ENCODE assay signal across 35 cellular contexts in genomic region chr3:143441772-143442171, GRCh38.
"Had no signal": no experiment of that assay in that cellular context is flagged by ENCODE, and none has a peak within 500 bp of the region (broad histone marks: within the 10 kb centered on the region; RNA-seq: fewer than 3 reads in every experiment).

No MANE protein-coding gene starts in this region.

- H3K27me3 ChIP-seq: adrenal gland, body of pancreas, brain microvascular endothelial cell, breast epithelium had no signal

- H3K36me3 ChIP-seq: adrenal gland, brain microvascular endothelial cell, breast epithelium had no signal

- H3K27me3 Mint-ChIP-seq: activated B cell treated with CpG ODN at 0.5 μM for 24 hours; activated CD4-positive, alpha-beta memory T cell treated with anti-CD3 and anti-CD28 coated beads for 36 hours; activated CD8-positive, alpha-beta T cell treated with anti-CD3 and anti-CD28 coated beads for 36 hours; activated naive CD8-positive, alpha-beta T cell treated with anti-CD3 and anti-CD28 coated beads for 36 hours; activated T-helper 17 cell treated with anti-CD3 and anti-CD28 coated beads, Interleukin-2, amount 50 U/mL, for 72 hours had no signal

- H3K9me3 ChIP-seq: adrenal gland, body of pancreas, breast epithelium had no signal

- H3K36me3 Mint-ChIP-seq: activated CD4-positive, alpha-beta memory T cell treated with anti-CD3 and anti-CD28 coated beads for 36 hours; activated naive CD8-positive, alpha-beta T cell treated with anti-CD3 and anti-CD28 coated beads for 36 hours had no signal

- H3K4me3 ChIP-seq: adrenal gland, body of pancreas, breast epithelium had no signal

- DNase-seq: activated B cell treated with CpG ODN at 0.5 μM for 24 hours; activated CD4-positive, alpha-beta memory T cell treated with anti-CD3 and anti-CD28 coated beads for 36 hours; activated CD4-positive, alpha-beta T cell treated with anti-CD3 and anti-CD28 coated beads for 4 hours; activated CD4-positive, alpha-beta T cell treated with anti-CD3 and anti-CD28 coated beads, Interleukin-2, amount 10 ng/mL, durations not matched to agents 24 days and 14 days; activated CD4-positive, alpha-beta T cell treated with anti-CD3 and anti-CD28 coated beads, Interleukin-2, amount 50 U/mL, for 1 hour; activated CD4-positive, alpha-beta T cell treated with anti-CD3 and anti-CD28 coated beads, Interleukin-2, amount 50 U/mL, for 4 hours; activated CD4-positive, CD25-positive, alpha-beta regulatory T cell treated with anti-CD3 and anti-CD28 coated beads, Interleukin-2, amount 50 U/mL, for 72 hours; activated CD8-positive, alpha-beta memory T cell treated with anti-CD3 and anti-CD28 coated beads, Interleukin-2, amount 50 U/mL, for 4 hours; activated CD8-positive, alpha-beta T cell treated with anti-CD3 and anti-CD28 coated beads for 36 hours; activated effector memory CD4-positive, alpha-beta T cell treated with anti-CD3 and anti-CD28 coated beads, Interleukin-2, amount 50 U/mL, for 16 hours; activated gamma-delta T cell treated with Interleukin-2 at 50 U/mL for 16 hours; activated naive CD4-positive, alpha-beta T cell; activated naive CD4-positive, alpha-beta T cell treated with anti-CD3 and anti-CD28 coated beads for 36 hours; activated naive CD4-positive, alpha-beta T cell treated with anti-CD3 and anti-CD28 coated beads, Interleukin-2, amount 50 U/mL, for 16 hours; activated naive CD8-positive, alpha-beta T cell treated with anti-CD3 and anti-CD28 coated beads for 36 hours; activated T-cell treated with anti-CD3 and anti-CD28 coated beads for 4 hours; activated T-cell treated with anti-CD3 and anti-CD28 coated beads, Interleukin-2, amount 50 U/mL, for 1 hour; activated T-cell treated with anti-CD3 and anti-CD28 coated beads, Interleukin-2, amount 50 U/mL, for 4 hours; activated T-cell treated with anti-CD3 and anti-CD28 coated beads, Interleukin-2, amount 50 U/mL, for 72 hours; adrenal gland; amniotic stem cell; aorta; body of pancreas; brain microvascular endothelial cell; central memory CD4-positive, alpha-beta T cell; T-helper 1 cell; T-helper 2 cell; T-helper 9 cell had no signal

- ATAC-seq: activated CD8-positive, alpha-beta T cell treated with anti-CD3 and anti-CD28 coated beads for 36 hours; activated naive CD4-positive, alpha-beta T cell treated with anti-CD3 and anti-CD28 coated beads, Interleukin-2, amount 50 U/mL, for 72 hours; activated T-cell treated with anti-CD3 and anti-CD28 coated beads, Interleukin-2, amount 50 U/mL, for 4 hours; activated T-cell treated with anti-CD3 and anti-CD28 coated beads, Interleukin-2, amount 50 U/mL, for 72 hours; activated T-helper 17 cell treated with anti-CD3 and anti-CD28 coated beads, Interleukin-2, amount 50 U/mL, for 72 hours; body of pancreas had no signal

- H3K4me1 ChIP-seq: body of pancreas, breast epithelium had no signal

- H3K9me3 Mint-ChIP-seq: activated B cell treated with CpG ODN at 0.5 μM for 24 hours; activated CD4-positive, alpha-beta memory T cell treated with anti-CD3 and anti-CD28 coated beads for 36 hours; activated CD8-positive, alpha-beta T cell treated with anti-CD3 and anti-CD28 coated beads for 36 hours; activated naive CD4-positive, alpha-beta T cell treated with anti-CD3 and anti-CD28 coated beads for 36 hours; activated T-cell treated with anti-CD3 and anti-CD28 coated beads, Interleukin-2, amount 50 U/mL, for 4 hours; activated T-cell treated with anti-CD3 and anti-CD28 coated beads, Interleukin-2, amount 50 U/mL, for 72 hours; activated T-helper 1 cell treated with anti-CD3 and anti-CD28 coated beads, Interleukin-12 subunit alpha, Interleukin-12 subunit beta, Interleukin-2, Interleukin-4 antibody, amounts not matched to agents 30 ng/mL and 10 ng/mL and 1 ng/mL, durations not matched to agents 14 hours and 24 hours and 36 hours; activated T-helper 17 cell treated with anti-CD3 and anti-CD28 coated beads, Interleukin-2, amount 50 U/mL, for 72 hours; T-helper 1 cell treated with Interleukin-12 subunit alpha and Interleukin-12 subunit beta and Interleukin-4 antibody, amounts not matched to agents 30 μg/mL and 1 μg/mL, for 36 hours; T-helper 2 cell treated with Interferon-gamma antibody and Interleukin-4, amounts not matched to agents 5 μg/mL and 100 μg/mL, for 36 hours had no signal

- H3K27ac Mint-ChIP-seq: activated B cell treated with CpG ODN at 0.5 μM for 24 hours; activated CD4-positive, alpha-beta memory T cell treated with anti-CD3 and anti-CD28 coated beads for 36 hours; activated CD4-positive, alpha-beta T cell treated with anti-CD3 and anti-CD28 coated beads, Interleukin-2, amount 10 ng/mL, durations not matched to agents 24 days and 14 days; activated CD8-positive, alpha-beta T cell treated with anti-CD3 and anti-CD28 coated beads for 36 hours; activated naive CD4-positive, alpha-beta T cell treated with anti-CD3 and anti-CD28 coated beads for 36 hours; activated naive CD4-positive, alpha-beta T cell treated with anti-CD3 and anti-CD28 coated beads, Interleukin-2, amount 50 U/mL, for 72 hours; activated naive CD8-positive, alpha-beta T cell treated with anti-CD3 and anti-CD28 coated beads for 36 hours; activated T-cell treated with anti-CD3 and anti-CD28 coated beads, Interleukin-2, amount 50 U/mL, for 72 hours; activated T-helper 1 cell treated with anti-CD3 and anti-CD28 coated beads, Interleukin-12 subunit alpha, Interleukin-12 subunit beta, Interleukin-2, Interleukin-4 antibody, amounts not matched to agents 30 ng/mL and 10 ng/mL and 1 ng/mL, durations not matched to agents 14 hours and 24 hours and 36 hours; T-helper 1 cell treated with Interleukin-12 subunit alpha and Interleukin-12 subunit beta and Interleukin-4 antibody, amounts not matched to agents 30 μg/mL and 1 μg/mL, for 36 hours; T-helper 2 cell treated with Interferon-gamma antibody and Interleukin-4, amounts not matched to agents 5 μg/mL and 100 μg/mL, for 36 hours had no signal

- H3K4me3 Mint-ChIP-seq: activated B cell treated with CpG ODN at 0.5 μM for 24 hours; activated CD4-positive, alpha-beta memory T cell treated with anti-CD3 and anti-CD28 coated beads for 36 hours; activated CD4-positive, alpha-beta T cell treated with anti-CD3 and anti-CD28 coated beads, Interleukin-2, amount 10 ng/mL, durations not matched to agents 24 days and 14 days; activated CD8-positive, alpha-beta T cell treated with anti-CD3 and anti-CD28 coated beads for 36 hours; activated naive CD4-positive, alpha-beta T cell treated with anti-CD3 and anti-CD28 coated beads for 36 hours; activated naive CD8-positive, alpha-beta T cell treated with anti-CD3 and anti-CD28 coated beads for 36 hours; activated T-cell treated with anti-CD3 and anti-CD28 coated beads, Interleukin-2, amount 50 U/mL, for 4 hours; activated T-cell treated with anti-CD3 and anti-CD28 coated beads, Interleukin-2, amount 50 U/mL, for 72 hours; activated T-helper 1 cell treated with anti-CD3 and anti-CD28 coated beads, Interleukin-12 subunit alpha, Interleukin-12 subunit beta, Interleukin-2, Interleukin-4 antibody, amounts not matched to agents 30 ng/mL and 10 ng/mL and 1 ng/mL, durations not matched to agents 14 hours and 24 hours and 36 hours; activated T-helper 17 cell treated with anti-CD3 and anti-CD28 coated beads, Interleukin-2, amount 50 U/mL, for 72 hours; T-helper 1 cell treated with Interleukin-12 subunit alpha and Interleukin-12 subunit beta and Interleukin-4 antibody, amounts not matched to agents 30 μg/mL and 1 μg/mL, for 36 hours; T-helper 2 cell treated with Interferon-gamma antibody and Interleukin-4, amounts not matched to agents 5 μg/mL and 100 μg/mL, for 36 hours had no signal

- H3K27ac ChIP-seq: adrenal gland, body of pancreas, brain microvascular endothelial cell, breast epithelium, VCaP had no signal
